26 cellular contexts compared by ENCODE assay signal in genomic region chr2:189542145-189542882, GRCh38. TPM values are rescaled to one million over a fixed set of nuclear protein-coding genes. Genes with fewer than 3 reads are reported as not detected.
DNase-seq lines count a peak whose midpoint lies in the region; ATAC-seq and TF ChIP-seq lines count a peak whose summit lies in the region.
"Had no signal": no experiment of that assay in that cellular context is flagged by ENCODE, and none has a peak within 500 bp of the region (broad histone marks: within the 10 kb centered on the region; RNA-seq: fewer than 3 reads in every experiment).

No MANE protein-coding gene starts in this region.

- no peaks in the 10 kb centered on the region for H3K4me1 Mint-ChIP-seq in glutamatergic neuron (ENCODE audit: low read depth, unreplicated experiment)
- H3K4me1 Mint-ChIP-seq: B cell had no signal

- no peaks in the 10 kb centered on the region for H3K9me3 ChIP-seq in uterus
- H3K9me3 ChIP-seq: lower lobe of right lung had no signal

- CTCF ChIA-PET in GM10248 (lab: Yijun Ruan, JAX), result interaction anchor here (1.2 kb wide), 1 partner anchor 19 kb away, joined by 3 read pairs; no protein-coding TSS in a partner anchor

- H3K27me3 ChIP-seq in uterus, result no peaks in the 10 kb centered on the region

- TF ChIP-seq CTCF in omental fat pad (IDR thresholded peaks at IDR 0.05) (no peak), uterus (IDR thresholded peaks at IDR 0.05) (no peak), GM10248 (IDR thresholded peaks at IDR 0.05; ENCODE audit: control extremely low read depth, extremely low read depth, low read depth, missing control alignments) (no peak), glutamatergic neuron (IDR thresholded peaks at IDR 0.05; ENCODE audit: partially characterized antibody, unreplicated experiment) (no peak)

- intact Hi-C loops in uterus (cut with DNase I; ENCODE audit: low total_unique reads), result no loop called here

- H3K36me3 Mint-ChIP-seq in glutamatergic neuron (ENCODE audit: unreplicated experiment), result no peaks in the 10 kb centered on the region
- H3K36me3 Mint-ChIP-seq: type B pancreatic cell had no signal

- no peak overlapping the region for H3K4me3 Mint-ChIP-seq in glutamatergic neuron (ENCODE audit: unreplicated experiment)
- H3K4me3 Mint-ChIP-seq: activated T-cell treated with anti-CD3 and anti-CD28 coated beads, Interleukin-2, amount 50 U/mL, for 4 hours; B cell; type B pancreatic cell had no signal

- ATAC-seq in esophagus mucosa (peak; percentile 87), omental fat pad (ENCODE audit: low FRiP score) (peak; percentile 67)
- ATAC-seq: activated T-cell treated with anti-CD3 and anti-CD28 coated beads, Interleukin-2, amount 50 U/mL, for 4 hours had no signal

- peaks cover 0 to 12% of the 10 kb centered on the region in 2 donors for H3K4me1 ChIP-seq in uterus
- H3K4me1 ChIP-seq: lower lobe of right lung had no signal

- TF ChIP-seq POLR2A in uterus (IDR thresholded peaks at IDR 0.05), result no peak

- DNase-seq in SIG-M5 treated with dmso at 0.1 percent for 504 hours (lab: John Stamatoyannopoulos, UW; ENCODE audit: unreplicated experiment), result peak; percentile 33
- no peak for DNase-seq in SIG-M5 (lab: John Stamatoyannopoulos, UW)
- DNase-seq in omental fat pad (ENCODE audit: low spot score), result no peak
- peak; percentile 52 to 53 for DNase-seq in uterus
- DNase-seq in GM10248 (ENCODE audit: extremely low spot score), result no peak
- no peak for DNase-seq in iPS-NIHi11 (ENCODE audit: low spot score)
- no peak for DNase-seq in glutamatergic neuron
- DNase-seq: activated CD4-positive, alpha-beta T cell treated with anti-CD3 and anti-CD28 coated beads for 1 hour; activated naive CD4-positive, alpha-beta T cell treated with Interleukin-2 at 50 U/mL for 16 hours; activated T-cell treated with anti-CD3 and anti-CD28 coated beads, Interleukin-2, amount 50 U/mL, for 4 hours; central memory CD4-positive, alpha-beta T cell; EL; foreskin fibroblast; hypothalamus; IMR-90; lower lobe of right lung; NCI-H1694 treated with DMSO at 0.1 percent for 48 hours; NCI-H69; stimulated activated CD4-positive, alpha-beta T cell treated with anti-CD3 and anti-CD28 coated beads, Interleukin-4, amount 100 ng/mL, for 1 hour; stimulated activated naive CD4-positive, alpha-beta T cell treated with Interleukin-2 at 50 U/mL for 16 hours; SW 1271 had no signal

- H3K4me3 ChIP-seq in uterus, result no peak overlapping the region
- H3K4me3 ChIP-seq: lower lobe of right lung had no signal

- H3K27ac ChIP-seq in uterus, result peak overlapping the region; percentile 56 to 91
- H3K27ac ChIP-seq: epithelial cell of prostate, lower lobe of right lung had no signal

- H3K27ac Mint-ChIP-seq in glutamatergic neuron (ENCODE audit: unreplicated experiment), result no peak overlapping the region
- H3K27ac Mint-ChIP-seq: B cell, type B pancreatic cell had no signal

- H3K36me3 ChIP-seq in uterus, result no peaks in the 10 kb centered on the region
- H3K36me3 ChIP-seq: lower lobe of right lung had no signal

- H3K9me3 Mint-ChIP-seq in glutamatergic neuron (ENCODE audit: unreplicated experiment), result no peaks in the 10 kb centered on the region

- POLR2A ChIA-PET in GM10248 (lab: Yijun Ruan, JAX), result no interaction called here

- H3K27me3 Mint-ChIP-seq in glutamatergic neuron (ENCODE audit: unreplicated experiment), result no peaks in the 10 kb centered on the region
- H3K27me3 Mint-ChIP-seq: type B pancreatic cell had no signal

RNA-seq across cellular contexts. Expression of gene SLC40A1, which starts 38.3 kb away (rescaled TPM):
- total RNA-seq in esophagus mucosa (11.8 TPM), omental fat pad (100 to 1,000 TPM in 3 of 4 donors, 10 to 100 TPM in 1; 34.8 to 227 (median 108) TPM), uterus (100 to 1,000 TPM in 3 of 4 donors, 10 to 100 TPM in 1; 87.1 to 252 (median 176) TPM), glutamatergic neuron (ENCODE audit: unreplicated experiment) (0.56 TPM)
- total RNA-seq: H1 had no signal

Comparison
In these comparisons a context has a peak if more than half of its experiments do, and no peak if none do; other contexts are left out.
1. DNase-seq: peak in SIG-M5 treated with dmso at 0.1 percent for 504 hours (single experiment) and uterus (2 of 2); none in SIG-M5 (single experiment), omental fat pad (single experiment), GM10248 (single experiment), iPS-NIHi11 (single experiment) and glutamatergic neuron (single experiment).